Comparison of ENCODE assay signal across 14 cellular contexts in the genomic region with DNA sequence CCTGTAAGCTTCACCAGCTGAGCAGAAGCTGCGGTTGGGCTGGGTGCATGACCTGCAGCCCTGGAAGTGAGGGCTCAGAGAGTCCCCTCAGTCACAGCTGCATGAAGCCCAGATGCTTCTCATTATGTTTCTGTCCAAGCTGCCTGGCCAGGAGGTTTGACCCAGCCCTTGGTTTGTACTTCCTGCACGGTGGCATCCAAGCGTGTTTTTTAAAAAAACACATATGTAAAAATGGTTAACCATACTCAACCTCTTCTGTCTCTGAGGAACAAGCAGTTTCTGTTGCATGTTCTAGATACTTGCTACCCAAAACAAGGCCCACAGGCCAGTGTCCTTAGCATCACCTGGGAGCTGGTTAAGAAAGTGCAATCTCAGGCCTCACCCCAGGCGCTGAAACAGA.
DNase-seq lines count a peak whose midpoint lies in the region; ATAC-seq, FAIRE-seq and TF ChIP-seq lines count a peak whose summit lies in the region.
"Had no signal": no experiment of that assay in that cellular context is flagged by ENCODE, and none has a peak within 500 bp of the region (broad histone marks: within the 10 kb centered on the region; RNA-seq: fewer than 3 reads in every experiment).

No MANE protein-coding gene starts in this region.

- TF ChIP-seq CTCF in spleen (IDR thresholded peaks at IDR 0.05 in 8 of 11, conservative IDR thresholded peaks at IDR 0.05 in 3 of 11): no peak

- no peaks in the 10 kb centered on the region for H3K36me3 ChIP-seq in spleen
- no peaks in the 10 kb centered on the region for H3K36me3 ChIP-seq in CD4-positive, alpha-beta memory T cell (ENCODE audit: insufficient read depth, low read length)
- H3K36me3 ChIP-seq: breast epithelium had no signal

- ATAC-seq in HG02623 (IDR thresholded peaks at IDR 0.05; ENCODE audit: unreplicated experiment) (peak; percentile 82), HG03460 (IDR thresholded peaks at IDR 0.05; ENCODE audit: unreplicated experiment) (peak; percentile 94)

- H3K27me3 ChIP-seq in spleen (replicated peaks in 1 of 7): no peaks in the 10 kb centered on the region
- H3K27me3 ChIP-seq in CD4-positive, alpha-beta memory T cell (ENCODE audit: insufficient read depth, low read length): no peaks in the 10 kb centered on the region
- H3K27me3 ChIP-seq: breast epithelium had no signal

- WGBS in spleen, 5 donors: 51 to 70% (median 57%) methylated on average over 4 of the region's 4 CpGs

- H3K36me3 Mint-ChIP-seq in CD4-positive, alpha-beta memory T cell: no peaks in the 10 kb centered on the region

- intact Hi-C loops in spleen (cut with DNase I; ENCODE audit: low total_unique reads): no loop called here
- intact Hi-C loops in CD4-positive, alpha-beta memory T cell (cut with micrococcal nuclease): loop anchor here (10.0 kb wide), 1 partner anchor 504 kb away; the partner anchor contains the start of gene UBE3A

- peak overlapping the region in 2 of 8 donors; percentile 37 to 63 for H3K27ac ChIP-seq in spleen
- H3K27ac ChIP-seq in CD4-positive, alpha-beta memory T cell (ENCODE audit: low read depth, low read length): no peak overlapping the region
- H3K27ac ChIP-seq: breast epithelium had no signal

- CTCF ChIA-PET in CD4-positive, alpha-beta memory T cell (lab: Charles Lee; ENCODE audit: partially characterized antibody): interaction anchor here (0.6 to 0.7 kb wide), 2 partner anchors 237 to 490 kb away, joined by 3 read pairs; no protein-coding TSS in a partner anchor

- H3K27ac Mint-ChIP-seq in CD4-positive, alpha-beta memory T cell: no peak overlapping the region
- H3K27ac Mint-ChIP-seq: nephron; stimulated activated naive CD8-positive, alpha-beta T cell treated with anti-CD3 and anti-CD28 coated beads, Interleukin-15, Interleukin-2, amounts not matched to agents 100 ng/mL and 50 ng/mL, for 24 hours had no signal

- H3K4me1 Mint-ChIP-seq in CD4-positive, alpha-beta memory T cell: no peaks in the 10 kb centered on the region

- H3K27me3 Mint-ChIP-seq in CD4-positive, alpha-beta memory T cell: no peaks in the 10 kb centered on the region
- H3K27me3 Mint-ChIP-seq: stimulated activated naive CD8-positive, alpha-beta T cell treated with anti-CD3 and anti-CD28 coated beads, Interleukin-15, Interleukin-2, amounts not matched to agents 100 ng/mL and 50 ng/mL, for 24 hours had no signal

- TF ChIP-seq POLR2A in spleen (IDR thresholded peaks at IDR 0.05): no peak

- peak; percentile 68 for FAIRE-seq in GM19239 (lab: Jason Lieb, UNC)
- FAIRE-seq: HTR-8/SVneo had no signal

- no peaks in the 10 kb centered on the region for H3K9me3 Mint-ChIP-seq in CD4-positive, alpha-beta memory T cell
- H3K9me3 Mint-ChIP-seq: stimulated activated naive CD8-positive, alpha-beta T cell treated with anti-CD3 and anti-CD28 coated beads, Interleukin-15, Interleukin-2, amounts not matched to agents 100 ng/mL and 50 ng/mL, for 24 hours had no signal

- H3K9me3 ChIP-seq in spleen: peaks cover 0 to 3% (median 0%) of the 10 kb centered on the region in 8 donors
- no peaks in the 10 kb centered on the region for H3K9me3 ChIP-seq in CD4-positive, alpha-beta memory T cell (ENCODE audit: control insufficient read depth in 1 of 2, low read length in 2 of 2)
- H3K9me3 ChIP-seq: breast epithelium had no signal

- POLR2A ChIA-PET in CD4-positive, alpha-beta memory T cell (lab: Charles Lee; ENCODE audit: partially characterized antibody): no interaction called here

- peaks cover 0 to 13% (median 0%) of the 10 kb centered on the region in 6 donors for H3K4me1 ChIP-seq in spleen
- no peaks in the 10 kb centered on the region for H3K4me1 ChIP-seq in CD4-positive, alpha-beta memory T cell (ENCODE audit: insufficient read depth, low read length)
- H3K4me1 ChIP-seq: breast epithelium had no signal

- no peak overlapping the region for H3K4me3 ChIP-seq in spleen
- no peak overlapping the region for H3K4me3 ChIP-seq in CD4-positive, alpha-beta memory T cell (ENCODE audit: low read length in 2 of 2)
- H3K4me3 ChIP-seq: breast epithelium had no signal

- H3K4me3 Mint-ChIP-seq in CD4-positive, alpha-beta memory T cell: no peak overlapping the region
- H3K4me3 Mint-ChIP-seq: nephron; stimulated activated naive CD8-positive, alpha-beta T cell treated with anti-CD3 and anti-CD28 coated beads, Interleukin-15, Interleukin-2, amounts not matched to agents 100 ng/mL and 50 ng/mL, for 24 hours had no signal

- DNase-seq in GM19239 (ENCODE audit: insufficient read length, low spot score): peak; percentile 36
- DNase-seq in spleen: peak; percentile 87
- DNase-seq in GM19238 (ENCODE audit: insufficient read length, low spot score): no peak
- DNase-seq in NCI-H226: no peak
- DNase-seq in ecto neural progenitor cell (ENCODE audit: low spot score): no peak
- no peak for DNase-seq in CD4-positive, alpha-beta memory T cell
- DNase-seq: activated T-cell treated with anti-CD3 and anti-CD28 coated beads for 4 hours, NCI-H146 had no signal

Comparison
In these comparisons a context has a peak if more than half of its experiments do, and no peak if none do; other contexts are left out.
1. DNase-seq: peak in GM19239 (single experiment) and spleen (single experiment); none in GM19238 (single experiment), NCI-H226 (single experiment), ecto neural progenitor cell (single experiment) and CD4-positive, alpha-beta memory T cell (0 of 5).